2 cellular contexts compared by ENCODE assay signal in the genomic region with DNA sequence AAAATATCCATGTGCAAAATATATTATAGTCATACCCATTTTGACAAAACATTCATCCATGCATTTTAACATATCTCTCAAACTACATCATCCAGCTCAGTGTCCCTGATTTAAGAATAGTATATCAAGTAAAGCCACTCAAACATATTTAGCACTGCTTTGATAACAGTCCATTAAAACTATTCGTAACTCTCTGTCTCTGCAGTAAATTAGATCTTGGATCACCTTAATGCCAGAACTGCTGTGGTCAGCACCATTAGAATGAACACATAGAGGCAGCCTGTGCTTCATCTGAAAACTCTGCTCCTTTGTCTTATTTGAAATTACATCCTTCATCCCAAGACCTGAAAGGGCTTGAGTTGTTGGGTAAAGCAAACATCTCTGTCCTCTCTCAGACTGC.
TF ChIP-seq lines count a peak whose summit lies in the region.

No MANE protein-coding gene starts in this region.

TF ChIP-seq in GM23338, 12 proteins besides CTCF, POLR2A, EP300 and RAD21:
- TF ChIP-seq EZH2phosphoT487 (IDR thresholded peaks at IDR 0.05; ENCODE audit: unreplicated experiment) (no peak), ZNF114 (CRISPR knock-in tag; IDR thresholded peaks at IDR 0.05) (no peak), ZNF331 (CRISPR knock-in tag; IDR thresholded peaks at IDR 0.05; ENCODE audit: low read depth) (no peak)
- TF ChIP-seq, protein P1, sequence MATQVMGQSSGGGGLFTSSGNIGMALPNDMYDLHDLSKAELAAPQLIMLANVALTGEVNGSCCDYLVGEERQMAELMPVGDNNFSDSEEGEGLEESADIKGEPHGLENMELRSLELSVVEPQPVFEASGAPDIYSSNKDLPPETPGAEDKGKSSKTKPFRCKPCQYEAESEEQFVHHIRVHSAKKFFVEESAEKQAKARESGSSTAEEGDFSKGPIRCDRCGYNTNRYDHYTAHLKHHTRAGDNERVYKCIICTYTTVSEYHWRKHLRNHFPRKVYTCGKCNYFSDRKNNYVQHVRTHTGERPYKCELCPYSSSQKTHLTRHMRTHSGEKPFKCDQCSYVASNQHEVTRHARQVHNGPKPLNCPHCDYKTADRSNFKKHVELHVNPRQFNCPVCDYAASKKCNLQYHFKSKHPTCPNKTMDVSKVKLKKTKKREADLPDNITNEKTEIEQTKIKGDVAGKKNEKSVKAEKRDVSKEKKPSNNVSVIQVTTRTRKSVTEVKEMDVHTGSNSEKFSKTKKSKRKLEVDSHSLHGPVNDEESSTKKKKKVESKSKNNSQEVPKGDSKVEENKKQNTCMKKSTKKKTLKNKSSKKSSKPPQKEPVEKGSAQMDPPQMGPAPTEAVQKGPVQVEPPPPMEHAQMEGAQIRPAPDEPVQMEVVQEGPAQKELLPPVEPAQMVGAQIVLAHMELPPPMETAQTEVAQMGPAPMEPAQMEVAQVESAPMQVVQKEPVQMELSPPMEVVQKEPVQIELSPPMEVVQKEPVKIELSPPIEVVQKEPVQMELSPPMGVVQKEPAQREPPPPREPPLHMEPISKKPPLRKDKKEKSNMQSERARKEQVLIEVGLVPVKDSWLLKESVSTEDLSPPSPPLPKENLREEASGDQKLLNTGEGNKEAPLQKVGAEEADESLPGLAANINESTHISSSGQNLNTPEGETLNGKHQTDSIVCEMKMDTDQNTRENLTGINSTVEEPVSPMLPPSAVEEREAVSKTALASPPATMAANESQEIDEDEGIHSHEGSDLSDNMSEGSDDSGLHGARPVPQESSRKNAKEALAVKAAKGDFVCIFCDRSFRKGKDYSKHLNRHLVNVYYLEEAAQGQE (IDR thresholded peaks at IDR 0.05; ENCODE audit: unreplicated experiment): no peak

TF ChIP-seq in H1, 55 proteins besides CTCF, POLR2A, EP300 and RAD21:
- TF ChIP-seq ZNF274 (IDR thresholded peaks at IDR 0.05; ENCODE audit: borderline replicate concordance, extremely low read depth, low read length) (no peak), SIN3A (conservative IDR thresholded peaks at IDR 0.05 in 1 of 2, IDR thresholded peaks at IDR 0.05 in 1 of 2; ENCODE audit: low read depth in 1 of 2, low read length in 2 of 2) (no peak), NANOG (IDR thresholded peaks at IDR 0.05; ENCODE audit: insufficient read depth, low read depth, low read length, poor library complexity, severe bottlenecking) (no peak), SRF (IDR thresholded peaks at IDR 0.05; ENCODE audit: low read depth, low read length) (no peak), CEBPB (IDR thresholded peaks at IDR 0.05; ENCODE audit: low read depth, low read length) (no peak), SUZ12 (IDR thresholded peaks at IDR 0.05; ENCODE audit: low read length) (no peak), JUND (IDR thresholded peaks at IDR 0.05; ENCODE audit: low read length) (no peak)
